ENCODE assay signal across 14 cellular contexts in genomic region chr18:48805826-48806535, GRCh38.
A peak's percentile ranks its signal among the peaks of the same experiment; 100 is the strongest.
DNase-seq lines count a peak whose midpoint lies in the region; ATAC-seq and TF ChIP-seq lines count a peak whose summit lies in the region.
"Had no signal": no experiment of that assay in that cellular context is flagged by ENCODE, and none has a peak within 500 bp of the region (broad histone marks: within the 10 kb centered on the region; RNA-seq: fewer than 3 reads in every experiment).

No MANE protein-coding gene starts in this region.

- H3K4me1 Mint-ChIP-seq in activated T-helper 17 cell treated with anti-CD3 and anti-CD28 coated beads, Interleukin-2, amount 50 U/mL, for 72 hours, result peaks cover 36% of the 10 kb centered on the region
- peaks cover 35 to 51% of the 10 kb centered on the region in 2 donors for H3K4me1 Mint-ChIP-seq in immature natural killer cell

- H3K36me3 ChIP-seq in stomach, result peaks cover 0 to 18% (median 7%) of the 10 kb centered on the region in 4 donors
- no peaks in the 10 kb centered on the region for H3K36me3 ChIP-seq in SJCRH30
- H3K36me3 ChIP-seq: gastrocnemius medialis had no signal

- H3K36me3 Mint-ChIP-seq in activated T-helper 17 cell treated with anti-CD3 and anti-CD28 coated beads, Interleukin-2, amount 50 U/mL, for 72 hours (ENCODE audit: low read depth), result no peaks in the 10 kb centered on the region
- H3K36me3 Mint-ChIP-seq in immature natural killer cell, result no peaks in the 10 kb centered on the region
- H3K36me3 Mint-ChIP-seq: CD8-positive, alpha-beta T cell had no signal

- peak overlapping the region; percentile 68 for H3K4me3 Mint-ChIP-seq in activated T-helper 17 cell treated with anti-CD3 and anti-CD28 coated beads, Interleukin-2, amount 50 U/mL, for 72 hours
- peak overlapping the region in 3 of 5 donors; percentile 15 to 33 (median 30) for H3K4me3 Mint-ChIP-seq in immature natural killer cell
- H3K4me3 Mint-ChIP-seq: CD8-positive, alpha-beta T cell had no signal

- H3K4me3 ChIP-seq in stomach (no peak overlapping the region), SJCRH30 (no peak overlapping the region)
- H3K4me3 ChIP-seq: gastrocnemius medialis had no signal

- H3K9me3 ChIP-seq in stomach, result no peaks in the 10 kb centered on the region
- no peaks in the 10 kb centered on the region for H3K9me3 ChIP-seq in SJCRH30 (replicated peaks)
- H3K9me3 ChIP-seq: gastrocnemius medialis had no signal

- H3K27me3 Mint-ChIP-seq in activated T-helper 17 cell treated with anti-CD3 and anti-CD28 coated beads, Interleukin-2, amount 50 U/mL, for 72 hours, result no peaks in the 10 kb centered on the region
- peaks cover 0 to 9% (median 3%) of the 10 kb centered on the region in 3 donors for H3K27me3 Mint-ChIP-seq in immature natural killer cell (ENCODE audit: low read depth in 3 of 3)

- H3K27me3 ChIP-seq in stomach, result no peaks in the 10 kb centered on the region
- no peaks in the 10 kb centered on the region for H3K27me3 ChIP-seq in SJCRH30
- H3K27me3 ChIP-seq: gastrocnemius medialis had no signal

- no peak for TF ChIP-seq EP300 in stomach (IDR thresholded peaks at IDR 0.05)

- intact Hi-C loops in stomach (cut with DNase I; ENCODE audit: low total_unique reads), result no loop called here

- H3K4me1 ChIP-seq in stomach, result peaks cover 0 to 30% (median 21%) of the 10 kb centered on the region in 4 donors
- peaks cover 7% of the 10 kb centered on the region; the same call in 1 of the 2 replicates for H3K4me1 ChIP-seq in SJCRH30

- ATAC-seq in activated T-helper 17 cell treated with anti-CD3 and anti-CD28 coated beads, Interleukin-2, amount 50 U/mL, for 72 hours (replicated peaks), result no peak
- no peak for ATAC-seq in HG02588 (IDR thresholded peaks at IDR 0.05; ENCODE audit: unreplicated experiment)
- ATAC-seq in HG03280 (IDR thresholded peaks at IDR 0.05; ENCODE audit: unreplicated experiment), result no peak

- peak overlapping the region; percentile 82 for H3K27ac Mint-ChIP-seq in activated T-helper 17 cell treated with anti-CD3 and anti-CD28 coated beads, Interleukin-2, amount 50 U/mL, for 72 hours
- peak overlapping the region in 2 of 6 donors; percentile 24 to 80 for H3K27ac Mint-ChIP-seq in immature natural killer cell

- no peaks in the 10 kb centered on the region for H3K9me3 Mint-ChIP-seq in activated T-helper 17 cell treated with anti-CD3 and anti-CD28 coated beads, Interleukin-2, amount 50 U/mL, for 72 hours
- H3K9me3 Mint-ChIP-seq in immature natural killer cell, result no peaks in the 10 kb centered on the region
- H3K9me3 Mint-ChIP-seq: CD8-positive, alpha-beta T cell had no signal

- H3K27ac ChIP-seq in stomach (peak overlapping the region in 2 of 5 donors; percentile 20 to 38), SJCRH30 (no peak overlapping the region)
- H3K27ac ChIP-seq: VCaP had no signal

- DNase-seq in RPMI7951 (ENCODE audit: low read depth), result peak; percentile 32
- no peak for DNase-seq in immature natural killer cell
- peak; percentile 7 for DNase-seq in stomach
- no peak for DNase-seq in cerebellum (ENCODE audit: low spot score)
- no peak for DNase-seq in SJCRH30
- DNase-seq: activated naive CD4-positive, alpha-beta T cell treated with Interleukin-2 at 50 U/mL for 16 hours; MV-4-11; NCI-H524 had no signal

- no peak for TF ChIP-seq POLR2A in stomach (IDR thresholded peaks at IDR 0.05)

- TF ChIP-seq CTCF in stomach (IDR thresholded peaks at IDR 0.05), result no peak

- WGBS in stomach, 5 donors, result 90 to 96% (median 95%) methylated on average over 10 of the region's 10 CpGs

Comparison
In these comparisons a context has a peak if more than half of its experiments do, and no peak if none do; other contexts are left out.
1. DNase-seq: peak in RPMI7951 (single experiment) and stomach (single experiment); none in immature natural killer cell (0 of 3), cerebellum (single experiment) and SJCRH30 (0 of 2).